2 cellular contexts compared by ENCODE assay signal in the genomic region with DNA sequence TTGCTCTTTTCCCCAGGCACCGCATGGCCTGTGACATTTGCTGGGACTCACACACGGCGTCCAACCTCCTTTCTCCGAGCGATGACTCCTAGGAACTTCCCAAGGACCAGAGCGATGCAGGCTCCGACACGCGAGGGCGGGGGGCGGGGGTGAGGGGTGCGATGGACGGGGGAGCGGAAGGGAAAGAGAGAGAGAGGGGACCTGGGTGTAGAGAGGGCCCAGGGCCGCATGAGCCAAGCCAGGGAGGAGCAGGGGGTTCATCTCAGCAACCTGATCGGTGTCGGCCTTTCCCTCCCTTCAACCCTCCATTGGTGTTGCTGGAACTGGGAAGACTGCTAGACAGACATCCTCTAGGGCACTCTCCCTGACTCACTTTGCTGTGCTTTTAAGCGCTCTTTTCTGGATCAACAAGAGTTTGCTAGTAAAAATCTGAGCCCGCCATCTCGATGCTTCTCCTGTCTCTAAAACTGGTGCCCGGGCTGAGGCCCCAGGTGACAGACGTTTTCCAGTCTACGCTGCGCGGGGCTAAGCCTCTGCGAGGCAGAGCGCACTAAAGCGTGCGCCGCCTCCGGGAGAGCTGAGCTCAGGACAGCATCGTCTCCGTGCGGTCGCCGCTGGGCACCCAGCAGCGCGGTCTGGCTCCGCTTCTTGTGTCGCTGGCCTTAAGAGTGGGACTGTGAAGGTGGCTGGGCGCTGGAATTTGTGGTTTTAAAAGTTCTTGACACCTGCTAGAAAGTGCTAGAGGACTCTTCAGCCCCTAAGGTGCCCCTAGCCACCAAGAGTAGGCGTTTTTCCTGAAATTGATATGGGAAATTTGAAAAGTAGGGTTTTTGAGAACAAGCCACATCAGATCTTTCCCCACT.
TF ChIP-seq lines count a peak whose summit lies in the region.

No MANE protein-coding gene starts in this region.

TF ChIP-seq in SK-N-SH, 30 proteins besides CTCF, POLR2A, EP300 and RAD21 (continued from another document):
- TF ChIP-seq, protein P1, sequence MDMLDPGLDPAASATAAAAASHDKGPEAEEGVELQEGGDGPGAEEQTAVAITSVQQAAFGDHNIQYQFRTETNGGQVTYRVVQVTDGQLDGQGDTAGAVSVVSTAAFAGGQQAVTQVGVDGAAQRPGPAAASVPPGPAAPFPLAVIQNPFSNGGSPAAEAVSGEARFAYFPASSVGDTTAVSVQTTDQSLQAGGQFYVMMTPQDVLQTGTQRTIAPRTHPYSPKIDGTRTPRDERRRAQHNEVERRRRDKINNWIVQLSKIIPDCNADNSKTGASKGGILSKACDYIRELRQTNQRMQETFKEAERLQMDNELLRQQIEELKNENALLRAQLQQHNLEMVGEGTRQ (IDR thresholded peaks at IDR 0.05; ENCODE audit: borderline replicate concordance, low read depth, low read length), result no peak
- TF ChIP-seq YY1 (IDR thresholded peaks at IDR 0.05; ENCODE audit: low read depth), result no peak
- TF ChIP-seq, protein P2, sequence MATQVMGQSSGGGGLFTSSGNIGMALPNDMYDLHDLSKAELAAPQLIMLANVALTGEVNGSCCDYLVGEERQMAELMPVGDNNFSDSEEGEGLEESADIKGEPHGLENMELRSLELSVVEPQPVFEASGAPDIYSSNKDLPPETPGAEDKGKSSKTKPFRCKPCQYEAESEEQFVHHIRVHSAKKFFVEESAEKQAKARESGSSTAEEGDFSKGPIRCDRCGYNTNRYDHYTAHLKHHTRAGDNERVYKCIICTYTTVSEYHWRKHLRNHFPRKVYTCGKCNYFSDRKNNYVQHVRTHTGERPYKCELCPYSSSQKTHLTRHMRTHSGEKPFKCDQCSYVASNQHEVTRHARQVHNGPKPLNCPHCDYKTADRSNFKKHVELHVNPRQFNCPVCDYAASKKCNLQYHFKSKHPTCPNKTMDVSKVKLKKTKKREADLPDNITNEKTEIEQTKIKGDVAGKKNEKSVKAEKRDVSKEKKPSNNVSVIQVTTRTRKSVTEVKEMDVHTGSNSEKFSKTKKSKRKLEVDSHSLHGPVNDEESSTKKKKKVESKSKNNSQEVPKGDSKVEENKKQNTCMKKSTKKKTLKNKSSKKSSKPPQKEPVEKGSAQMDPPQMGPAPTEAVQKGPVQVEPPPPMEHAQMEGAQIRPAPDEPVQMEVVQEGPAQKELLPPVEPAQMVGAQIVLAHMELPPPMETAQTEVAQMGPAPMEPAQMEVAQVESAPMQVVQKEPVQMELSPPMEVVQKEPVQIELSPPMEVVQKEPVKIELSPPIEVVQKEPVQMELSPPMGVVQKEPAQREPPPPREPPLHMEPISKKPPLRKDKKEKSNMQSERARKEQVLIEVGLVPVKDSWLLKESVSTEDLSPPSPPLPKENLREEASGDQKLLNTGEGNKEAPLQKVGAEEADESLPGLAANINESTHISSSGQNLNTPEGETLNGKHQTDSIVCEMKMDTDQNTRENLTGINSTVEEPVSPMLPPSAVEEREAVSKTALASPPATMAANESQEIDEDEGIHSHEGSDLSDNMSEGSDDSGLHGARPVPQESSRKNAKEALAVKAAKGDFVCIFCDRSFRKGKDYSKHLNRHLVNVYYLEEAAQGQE (IDR thresholded peaks at IDR 0.05; ENCODE audit: low read depth, low read length), result no peak
- TF ChIP-seq TCF12 (IDR thresholded peaks at IDR 0.05), result no peak
- TF ChIP-seq GATA2 (CRISPR knock-in tag; IDR thresholded peaks at IDR 0.05), result no peak
- TF ChIP-seq GABPA (IDR thresholded peaks at IDR 0.05; ENCODE audit: low read depth), result no peak
TF ChIP-seq in SK-N-SH: peak in this region for 0.

TF ChIP-seq in SK-N-SH treated with all-trans-retinoic acid at 6 μM for 48 hours, 23 proteins besides CTCF, POLR2A, EP300 and RAD21 (continued from another document):
- TF ChIP-seq, protein P3, sequence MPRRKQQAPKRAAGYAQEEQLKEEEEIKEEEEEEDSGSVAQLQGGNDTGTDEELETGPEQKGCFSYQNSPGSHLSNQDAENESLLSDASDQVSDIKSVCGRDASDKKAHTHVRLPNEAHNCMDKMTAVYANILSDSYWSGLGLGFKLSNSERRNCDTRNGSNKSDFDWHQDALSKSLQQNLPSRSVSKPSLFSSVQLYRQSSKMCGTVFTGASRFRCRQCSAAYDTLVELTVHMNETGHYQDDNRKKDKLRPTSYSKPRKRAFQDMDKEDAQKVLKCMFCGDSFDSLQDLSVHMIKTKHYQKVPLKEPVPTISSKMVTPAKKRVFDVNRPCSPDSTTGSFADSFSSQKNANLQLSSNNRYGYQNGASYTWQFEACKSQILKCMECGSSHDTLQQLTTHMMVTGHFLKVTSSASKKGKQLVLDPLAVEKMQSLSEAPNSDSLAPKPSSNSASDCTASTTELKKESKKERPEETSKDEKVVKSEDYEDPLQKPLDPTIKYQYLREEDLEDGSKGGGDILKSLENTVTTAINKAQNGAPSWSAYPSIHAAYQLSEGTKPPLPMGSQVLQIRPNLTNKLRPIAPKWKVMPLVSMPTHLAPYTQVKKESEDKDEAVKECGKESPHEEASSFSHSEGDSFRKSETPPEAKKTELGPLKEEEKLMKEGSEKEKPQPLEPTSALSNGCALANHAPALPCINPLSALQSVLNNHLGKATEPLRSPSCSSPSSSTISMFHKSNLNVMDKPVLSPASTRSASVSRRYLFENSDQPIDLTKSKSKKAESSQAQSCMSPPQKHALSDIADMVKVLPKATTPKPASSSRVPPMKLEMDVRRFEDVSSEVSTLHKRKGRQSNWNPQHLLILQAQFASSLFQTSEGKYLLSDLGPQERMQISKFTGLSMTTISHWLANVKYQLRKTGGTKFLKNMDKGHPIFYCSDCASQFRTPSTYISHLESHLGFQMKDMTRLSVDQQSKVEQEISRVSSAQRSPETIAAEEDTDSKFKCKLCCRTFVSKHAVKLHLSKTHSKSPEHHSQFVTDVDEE (CRISPR knock-in tag; IDR thresholded peaks at IDR 0.05), result no peak
- TF ChIP-seq ARNTL (CRISPR knock-in tag; IDR thresholded peaks at IDR 0.05; ENCODE audit: borderline replicate concordance, low read depth) (no peak), ZFP3 (CRISPR knock-in tag; IDR thresholded peaks at IDR 0.05) (no peak), PPARA (CRISPR knock-in tag; IDR thresholded peaks at IDR 0.05; ENCODE audit: borderline replicate concordance) (no peak), ZFP30 (CRISPR knock-in tag; IDR thresholded peaks at IDR 0.05) (no peak), ISL1 (CRISPR knock-in tag; IDR thresholded peaks at IDR 0.05) (no peak), OSR1 (CRISPR knock-in tag; IDR thresholded peaks at IDR 0.05) (no peak), TCF4 (CRISPR knock-in tag; IDR thresholded peaks at IDR 0.05; ENCODE audit: borderline replicate concordance) (no peak), ZNF70 (CRISPR knock-in tag; IDR thresholded peaks at IDR 0.05) (no peak), CSDC2 (CRISPR knock-in tag; IDR thresholded peaks at IDR 0.05) (no peak)
- TF ChIP-seq, protein P4, sequence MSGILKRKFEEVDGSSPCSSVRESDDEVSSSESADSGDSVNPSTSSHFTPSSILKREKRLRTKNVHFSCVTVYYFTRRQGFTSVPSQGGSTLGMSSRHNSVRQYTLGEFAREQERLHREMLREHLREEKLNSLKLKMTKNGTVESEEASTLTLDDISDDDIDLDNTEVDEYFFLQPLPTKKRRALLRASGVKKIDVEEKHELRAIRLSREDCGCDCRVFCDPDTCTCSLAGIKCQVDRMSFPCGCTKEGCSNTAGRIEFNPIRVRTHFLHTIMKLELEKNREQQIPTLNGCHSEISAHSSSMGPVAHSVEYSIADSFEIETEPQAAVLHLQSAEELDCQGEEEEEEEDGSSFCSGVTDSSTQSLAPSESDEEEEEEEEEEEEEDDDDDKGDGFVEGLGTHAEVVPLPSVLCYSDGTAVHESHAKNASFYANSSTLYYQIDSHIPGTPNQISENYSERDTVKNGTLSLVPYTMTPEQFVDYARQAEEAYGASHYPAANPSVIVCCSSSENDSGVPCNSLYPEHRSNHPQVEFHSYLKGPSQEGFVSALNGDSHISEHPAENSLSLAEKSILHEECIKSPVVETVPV (CRISPR knock-in tag; IDR thresholded peaks at IDR 0.05), result no peak
- TF ChIP-seq, protein P5, sequence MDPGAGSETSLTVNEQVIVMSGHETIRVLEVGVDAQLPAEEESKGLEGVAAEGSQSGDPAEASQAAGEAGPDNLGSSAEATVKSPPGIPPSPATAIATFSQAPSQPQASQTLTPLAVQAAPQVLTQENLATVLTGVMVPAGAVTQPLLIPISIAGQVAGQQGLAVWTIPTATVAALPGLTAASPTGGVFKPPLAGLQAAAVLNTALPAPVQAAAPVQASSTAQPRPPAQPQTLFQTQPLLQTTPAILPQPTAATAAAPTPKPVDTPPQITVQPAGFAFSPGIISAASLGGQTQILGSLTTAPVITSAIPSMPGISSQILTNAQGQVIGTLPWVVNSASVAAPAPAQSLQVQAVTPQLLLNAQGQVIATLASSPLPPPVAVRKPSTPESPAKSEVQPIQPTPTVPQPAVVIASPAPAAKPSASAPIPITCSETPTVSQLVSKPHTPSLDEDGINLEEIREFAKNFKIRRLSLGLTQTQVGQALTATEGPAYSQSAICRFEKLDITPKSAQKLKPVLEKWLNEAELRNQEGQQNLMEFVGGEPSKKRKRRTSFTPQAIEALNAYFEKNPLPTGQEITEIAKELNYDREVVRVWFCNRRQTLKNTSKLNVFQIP (CRISPR knock-in tag; IDR thresholded peaks at IDR 0.05; ENCODE audit: borderline replicate concordance, low read depth), result no peak
TF ChIP-seq in SK-N-SH treated with all-trans-retinoic acid at 6 μM for 48 hours: peak in this region for 0.
